ENCODE assay signal across 1 cellular context in the genomic region with DNA sequence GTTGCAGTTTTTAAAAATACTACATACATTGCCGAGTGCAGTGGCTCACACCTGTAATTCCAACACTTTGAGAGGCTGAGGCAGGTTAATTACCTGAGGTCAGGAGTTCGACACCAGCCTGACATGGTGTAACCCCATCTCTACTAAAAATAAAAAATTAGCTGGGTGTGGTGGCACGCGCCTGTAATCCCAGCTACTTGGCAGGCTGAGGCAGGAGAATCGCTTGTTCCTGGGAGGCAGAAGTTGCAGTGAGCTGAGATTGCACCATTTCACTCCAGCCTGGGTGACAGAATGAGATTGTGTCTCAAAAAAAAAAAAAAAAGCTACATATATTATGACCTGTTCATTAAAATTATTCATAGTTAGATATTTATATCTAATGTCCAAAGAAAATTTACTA. TPM values are rescaled to one million over a fixed set of nuclear protein-coding genes. Genes with fewer than 3 reads are reported as not detected.
"Had no signal": no experiment of that assay in that cellular context is flagged by ENCODE, and none has a peak within 500 bp of the region (broad histone marks: within the 10 kb centered on the region; RNA-seq: fewer than 3 reads in every experiment).

No MANE protein-coding gene starts in this region.

RNA-seq across cellular contexts. Expression of gene ZNF93, which starts 30.7 kb away (rescaled TPM):
- total RNA-seq: NCI-H460 had no signal
